Comparison of ENCODE assay signal across 8 cellular contexts in genomic region chr12:25130741-25131188, GRCh38.
A peak's percentile ranks its signal among the peaks of the same experiment; 100 is the strongest.
DNase-seq lines count a peak whose midpoint lies in the region; ATAC-seq, FAIRE-seq and TF ChIP-seq lines count a peak whose summit lies in the region.

No MANE protein-coding gene starts in this region.

- peak; percentile 21 to 44 for DNase-seq in A549 (ENCODE audit: low read depth in 1 of 2, low spot score in 1 of 2)
- DNase-seq in NCI-H460 (ENCODE audit: extremely low read depth, low read depth), result peak; percentile 29
- DNase-seq in central memory CD4-positive, alpha-beta T cell, result peak; percentile 38
- peak; percentile 63 for DNase-seq in mesenchymal stem cell
- DNase-seq in activated gamma-delta T cell (lab: John Stamatoyannopoulos, UW), result no peak
- no peak for DNase-seq in omental fat pad (ENCODE audit: low spot score)
- DNase-seq in stimulated activated CD4-positive, alpha-beta T cell treated with anti-CD3 and anti-CD28 coated beads, Interleukin-15, amount 100 ng/mL, for 24 hours, result no peak

- no peaks in the 10 kb centered on the region for H3K27me3 ChIP-seq in mesenchymal stem cell (ENCODE audit: control insufficient read depth in 1 of 2, insufficient read depth in 1 of 2, low read length in 2 of 2)

- no peaks in the 10 kb centered on the region for H3K79me1 ChIP-seq in mesenchymal stem cell (replicated peaks; ENCODE audit: low read length, poor library complexity, severe bottlenecking)

- H3K23ac ChIP-seq in mesenchymal stem cell (ENCODE audit: low read length in 2 of 2), result no peak overlapping the region

- H3K4me2 ChIP-seq in A549 (no peak overlapping the region), mesenchymal stem cell (ENCODE audit: low read length, poor library complexity, severe bottlenecking) (no peak overlapping the region)

- no peak overlapping the region for H2BK12ac ChIP-seq in mesenchymal stem cell (ENCODE audit: low read length in 2 of 2)

- H2BK120ac ChIP-seq in mesenchymal stem cell (ENCODE audit: low read depth, low read length), result no peak overlapping the region

- TF ChIP-seq POLR2A in A549 (IDR thresholded peaks at IDR 0.05; ENCODE audit: low read length), result no peak

- CTCF ChIA-PET in A549 (lab: Yijun Ruan, JAX), result interaction anchor here (0.6 to 2.8 kb wide), 9 partner anchors 14 to 1931 kb away, joined by 3 to 28 read pairs (median 3); no protein-coding TSS in a partner anchor

- no peaks in the 10 kb centered on the region for H3K36me3 ChIP-seq in mesenchymal stem cell (ENCODE audit: control insufficient read depth in 1 of 2, insufficient read depth in 2 of 2, low read depth in 1 of 2, low read length in 2 of 2)

- no peak overlapping the region for H3K4ac ChIP-seq in mesenchymal stem cell (ENCODE audit: low read depth in 1 of 2, low read length in 2 of 2)

- H3K4me1 ChIP-seq in A549 (no peaks in the 10 kb centered on the region), mesenchymal stem cell (ENCODE audit: control insufficient read depth, insufficient read depth, low read depth, low read length) (peaks cover 4% of the 10 kb centered on the region)

- no peak overlapping the region for H3K9ac ChIP-seq in mesenchymal stem cell (ENCODE audit: low read length)

- peak; percentile 90 for FAIRE-seq in A549 (lab: Jason Lieb, UNC)

- H4K91ac ChIP-seq in mesenchymal stem cell (ENCODE audit: low read length), result no peak overlapping the region

- ATAC-seq in A549 (peak in 1 of 2 experiments; percentile 57; a peak in 2 of 6 replicates), GM18868 (IDR thresholded peaks at IDR 0.05; ENCODE audit: unreplicated experiment) (peak; percentile 58), omental fat pad (ENCODE audit: low FRiP score) (no peak)

- no peak overlapping the region for H2BK5ac ChIP-seq in mesenchymal stem cell (ENCODE audit: low read depth, low read length, poor library complexity, severe bottlenecking)

- H3K4me3 ChIP-seq in A549, result no peak overlapping the region
- no peak overlapping the region for H3K4me3 ChIP-seq in mesenchymal stem cell (ENCODE audit: insufficient read depth in 1 of 2, low read depth in 1 of 2, low read length in 2 of 2)

- POLR2A ChIA-PET in A549 (lab: Yijun Ruan, JAX), result no interaction called here

- no peak overlapping the region for H3K27ac ChIP-seq in A549
- H3K27ac ChIP-seq in mesenchymal stem cell (ENCODE audit: low read length, poor library complexity, severe bottlenecking), result no peak overlapping the region

- H3K18ac ChIP-seq in mesenchymal stem cell (ENCODE audit: low read depth in 1 of 2, low read length in 2 of 2), result no peak overlapping the region

- H3K9me3 ChIP-seq in A549 (no peaks in the 10 kb centered on the region), mesenchymal stem cell (ENCODE audit: control insufficient read depth, low read length) (no peaks in the 10 kb centered on the region)

- no peak overlapping the region for H2BK15ac ChIP-seq in mesenchymal stem cell (ENCODE audit: low read depth, poor library complexity, severe bottlenecking)

- no peak overlapping the region for H3K14ac ChIP-seq in mesenchymal stem cell (ENCODE audit: low read length in 2 of 2)

- H2AK5ac ChIP-seq in mesenchymal stem cell (ENCODE audit: low read length, severe bottlenecking), result no peak overlapping the region

- TF ChIP-seq EP300 in A549 (IDR thresholded peaks at IDR 0.05), result no peak

- TF ChIP-seq CTCF in A549 (IDR thresholded peaks at IDR 0.05) (peak; percentile 68), omental fat pad (IDR thresholded peaks at IDR 0.05) (no peak)

- TF ChIP-seq RAD21 in A549 (conservative IDR thresholded peaks at IDR 0.05 in 1 of 2, IDR thresholded peaks at IDR 0.05 in 1 of 2), result peak; percentile 75 to 85

- H2AFZ ChIP-seq in mesenchymal stem cell (ENCODE audit: low read depth, low read length), result no peak overlapping the region

- H4K8ac ChIP-seq in mesenchymal stem cell (ENCODE audit: low read length), result no peak overlapping the region

TF ChIP-seq in A549, 52 proteins besides CTCF, POLR2A, EP300 and RAD21:
- TF ChIP-seq RARB (CRISPR knock-in tag; IDR thresholded peaks at IDR 0.05) (no peak), GATA3 (IDR thresholded peaks at IDR 0.05; ENCODE audit: borderline replicate concordance) (no peak), MAZ (IDR thresholded peaks at IDR 0.05; ENCODE audit: borderline replicate concordance, low read depth, low read length) (no peak), EHMT2 (IDR thresholded peaks at IDR 0.05; ENCODE audit: low read depth) (no peak), CEBPB (IDR thresholded peaks at IDR 0.05) (peak in 1 of 2 experiments; percentile 67; a peak in 1 of 4 replicates), PHF8 (IDR thresholded peaks at IDR 0.05; ENCODE audit: borderline replicate concordance, low read depth) (no peak), HES2 (IDR thresholded peaks at IDR 0.05) (no peak), FOSL2 (IDR thresholded peaks at IDR 0.05) (no peak), FOSL2 (CRISPR knock-in tag; IDR thresholded peaks at IDR 0.05) (no peak), MAX (IDR thresholded peaks at IDR 0.05) (no peak), ATOH8 (CRISPR knock-in tag; IDR thresholded peaks at IDR 0.05; ENCODE audit: low read depth) (no peak), ZFP36 (IDR thresholded peaks at IDR 0.05; ENCODE audit: borderline replicate concordance, partially characterized antibody) (no peak), MAFK (IDR thresholded peaks at IDR 0.05; ENCODE audit: partially characterized antibody) (peak; percentile 7), SMC3 (IDR thresholded peaks at IDR 0.05) (peak; percentile 79), ZC3H11A (IDR thresholded peaks at IDR 0.05) (no peak), CBX2 (IDR thresholded peaks at IDR 0.05; ENCODE audit: borderline replicate concordance, low read depth) (no peak)

Comparison
In these comparisons a context has a peak if more than half of its experiments do, and no peak if none do; other contexts are left out.
1. DNase-seq: peak in A549 (2 of 2), NCI-H460 (single experiment), central memory CD4-positive, alpha-beta T cell (single experiment) and mesenchymal stem cell (single experiment); none in activated gamma-delta T cell (single experiment), omental fat pad (single experiment) and stimulated activated CD4-positive, alpha-beta T cell treated with anti-CD3 and anti-CD28 coated beads, Interleukin-15, amount 100 ng/mL, for 24 hours (single experiment).